19 cellular contexts compared by ENCODE assay signal in the genomic region with DNA sequence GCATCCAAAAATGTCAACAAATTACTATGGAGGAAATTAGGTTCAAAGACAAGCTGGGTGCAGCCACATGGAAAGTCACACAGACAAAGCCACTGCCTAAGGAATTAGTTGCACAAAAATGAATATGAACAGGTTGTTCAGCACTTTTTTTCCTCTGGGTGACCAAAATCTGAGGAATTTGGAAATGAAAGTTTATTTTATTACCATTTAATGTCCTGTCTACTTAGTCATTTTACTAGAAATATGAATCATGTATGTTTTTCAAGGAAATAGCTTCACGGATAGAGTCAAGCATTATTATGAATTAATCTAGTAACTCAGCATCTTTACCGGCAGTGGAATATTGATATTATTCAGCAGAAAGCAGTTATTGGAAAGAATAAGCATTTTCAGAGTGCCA.
DNase-seq lines count a peak whose midpoint lies in the region; ATAC-seq and TF ChIP-seq lines count a peak whose summit lies in the region.
"Had no signal": no experiment of that assay in that cellular context is flagged by ENCODE, and none has a peak within 500 bp of the region (broad histone marks: within the 10 kb centered on the region; RNA-seq: fewer than 3 reads in every experiment).

No MANE protein-coding gene starts in this region.

- no peak for ATAC-seq in left cardiac atrium
- ATAC-seq: Right ventricle myocardium inferior; sciatic nerve; stimulated activated naive CD8-positive, alpha-beta T cell treated with anti-CD3 and anti-CD28 coated beads, Interleukin-15, amount 100 ng/mL, for 72 hours had no signal

- intact Hi-C loops in left ventricle myocardium inferior (cut with micrococcal nuclease) (no loop called here), left cardiac atrium (cut with DNase I) (no loop called here), ascending aorta (cut with DNase I) (loop anchor here (5.0 kb wide), 1 partner anchor 144 kb away; no protein-coding TSS in a partner anchor), stomach (cut with DNase I; ENCODE audit: low total_unique reads) (no loop called here)

- TF ChIP-seq POLR2A in stomach (IDR thresholded peaks at IDR 0.05): no peak

- H3K9me3 ChIP-seq in left ventricle myocardium inferior (replicated peaks) (no peaks in the 10 kb centered on the region), ascending aorta (no peaks in the 10 kb centered on the region), stomach (no peaks in the 10 kb centered on the region)
- H3K9me3 ChIP-seq: esophagus muscularis mucosa had no signal

- H3K4me1 ChIP-seq in left ventricle myocardium inferior (peaks cover 70% of the 10 kb centered on the region), ascending aorta (peaks cover 0 to 6% of the 10 kb centered on the region in 2 donors), stomach (peaks cover 5 to 22% (median 10%) of the 10 kb centered on the region in 4 donors)

- H3K27me3 ChIP-seq in left ventricle myocardium inferior (ENCODE audit: low read depth): no peaks in the 10 kb centered on the region
- no peaks in the 10 kb centered on the region for H3K27me3 ChIP-seq in ascending aorta
- no peaks in the 10 kb centered on the region for H3K27me3 ChIP-seq in stomach
- H3K27me3 ChIP-seq: esophagus muscularis mucosa had no signal

- 33 to 58% (median 49%) methylated on average over 2 of the region's 2 CpGs for WGBS in stomach, 5 donors

- peak overlapping the region; percentile 81 for H3K27ac ChIP-seq in left ventricle myocardium inferior (replicated peaks)
- H3K27ac ChIP-seq in ascending aorta: peak overlapping the region; percentile 2 to 48
- peak overlapping the region in 4 of 5 donors; percentile 43 to 67 (median 54) for H3K27ac ChIP-seq in stomach
- H3K27ac ChIP-seq: esophagus muscularis mucosa had no signal

- no peak for TF ChIP-seq EP300 in stomach (IDR thresholded peaks at IDR 0.05)

- TF ChIP-seq CTCF in left ventricle myocardium inferior (IDR thresholded peaks at IDR 0.05; ENCODE audit: borderline replicate concordance) (no peak), ascending aorta (IDR thresholded peaks at IDR 0.05) (no peak), stomach (IDR thresholded peaks at IDR 0.05) (no peak)

- H3K4me3 ChIP-seq in left ventricle myocardium inferior: no peak overlapping the region
- H3K4me3 ChIP-seq in ascending aorta: no peak overlapping the region
- H3K4me3 ChIP-seq in stomach: no peak overlapping the region
- H3K4me3 ChIP-seq: esophagus muscularis mucosa had no signal

- H3K36me3 ChIP-seq in left ventricle myocardium inferior (peaks cover 7% of the 10 kb centered on the region), ascending aorta (no peaks in the 10 kb centered on the region), stomach (peaks cover 0 to under 1% (median 0%) of the 10 kb centered on the region in 4 donors)

- DNase-seq in left ventricle myocardium inferior (no peak), left cardiac atrium (no peak), ascending aorta (ENCODE audit: low spot score in 2 of 2) (no peak), glomerular visceral epithelial cell (ENCODE audit: extremely low spot score) (peak; percentile 2), stomach (no peak), HuH-7.5 (ENCODE audit: low spot score) (no peak), midbrain (lab: John Stamatoyannopoulos, UW) (no peak), NCI-H2171 treated with DMSO at 0.1 percent for 48 hours (lab: John Stamatoyannopoulos, UW) (no peak)
- DNase-seq: activated CD4-positive, alpha-beta T cell treated with anti-CD3 and anti-CD28 coated beads, Interleukin-2, amount 10 ng/mL, durations not matched to agents 7 days and 5 days; activated naive CD4-positive, alpha-beta T cell treated with anti-CD3 and anti-CD28 coated beads for 36 hours; activated T-cell treated with anti-CD3 and anti-CD28 coated beads for 4 hours; CD4-positive, CD25-positive, alpha-beta regulatory T cell; NCI-H510A treated with DMSO at 0.1 percent for 48 hours; stimulated activated CD4-positive, alpha-beta T cell treated with anti-CD3 and anti-CD28 coated beads, Interleukin-1b, Interleukin-23, amount 100 ng/mL, for 48 hours; stimulated activated naive CD8-positive, alpha-beta T cell treated with anti-CD3 and anti-CD28 coated beads, Interleukin-15, amount 100 ng/mL, for 72 hours; T-helper 1 cell had no signal

Comparison
In these comparisons a context has a peak if more than half of its experiments do, and no peak if none do; other contexts are left out.
1. H3K27ac ChIP-seq: peak in every context shown above with its lines; median percentile 81 in left ventricle myocardium inferior; 54 in stomach; 25 in ascending aorta.